ENCODE assay signal across 19 cellular contexts in genomic region chr4:48380583-48381167, GRCh38. TPM values are rescaled to one million over a fixed set of nuclear protein-coding genes. Genes with fewer than 3 reads are reported as not detected.
DNase-seq lines count a peak whose midpoint lies in the region; ATAC-seq and TF ChIP-seq lines count a peak whose summit lies in the region.
"Had no signal": no experiment of that assay in that cellular context is flagged by ENCODE, and none has a peak within 500 bp of the region (broad histone marks: within the 10 kb centered on the region; RNA-seq: fewer than 3 reads in every experiment).

No MANE protein-coding gene starts in this region.

- 64 to 86% methylated on average over 1 of the region's 1 CpG for WGBS in sigmoid colon, 2 donors

- H3K27ac ChIP-seq in cardiac muscle cell (peak overlapping the region; percentile 43), right atrium auricular region (no peak overlapping the region), RWPE1 (no peak overlapping the region), sigmoid colon (no peak overlapping the region)
- H3K27ac ChIP-seq: KMS-11, vagina had no signal

- TF ChIP-seq CTCF in cardiac muscle cell (IDR thresholded peaks at IDR 0.05; ENCODE audit: low read depth, low read length) (no peak), right atrium auricular region (IDR thresholded peaks at IDR 0.05) (no peak), RWPE1 (conservative IDR thresholded peaks at IDR 0.05; ENCODE audit: low read depth) (no peak), sigmoid colon (IDR thresholded peaks at IDR 0.05) (no peak)

- no peak for TF ChIP-seq POLR2A in sigmoid colon (IDR thresholded peaks at IDR 0.05)

- DNase-seq in cardiac muscle cell (ENCODE audit: low read depth in 1 of 2, low spot score in 1 of 2): no peak
- no peak for DNase-seq in right atrium auricular region (ENCODE audit: low spot score)
- peak; percentile 36 for DNase-seq in RWPE1 (ENCODE audit: low spot score)
- no peak for DNase-seq in hypothalamus (lab: John Stamatoyannopoulos, UW)
- DNase-seq in GOT3 (lab: John Stamatoyannopoulos, UW): no peak
- DNase-seq in sigmoid colon: no peak
- DNase-seq: activated CD4-positive, alpha-beta memory T cell treated with anti-CD3 and anti-CD28 coated beads for 36 hours; amniotic stem cell; cortex of kidney; HCEC 1CT; hippocampal formation; NCI-H187; NCI-H526 treated with DMSO at 0.1 percent for 48 hours; stimulated activated naive CD8-positive, alpha-beta T cell treated with anti-CD3 and anti-CD28 coated beads, Interleukin-15, amount 100 ng/mL, for 72 hours had no signal

- CTCF ChIA-PET in RWPE1 (lab: Yijun Ruan, JAX): no interaction called here

- TF ChIP-seq EP300 in sigmoid colon (IDR thresholded peaks at IDR 0.05): no peak

- H3K4me1 ChIP-seq in cardiac muscle cell (ENCODE audit: low read depth): peaks cover 21% of the 10 kb centered on the region
- H3K4me1 ChIP-seq in right atrium auricular region: no peaks in the 10 kb centered on the region
- peaks cover 0 to 15% (median 2%) of the 10 kb centered on the region in 4 donors for H3K4me1 ChIP-seq in sigmoid colon

- POLR2A ChIA-PET in RWPE1 (lab: Yijun Ruan, JAX; ENCODE audit: low non-redundant PET): no interaction called here

- H3K4me3 ChIP-seq in cardiac muscle cell (no peak overlapping the region), right atrium auricular region (no peak overlapping the region), sigmoid colon (no peak overlapping the region)
- H3K4me3 ChIP-seq: vagina had no signal

- H3K9me3 ChIP-seq in cardiac muscle cell (ENCODE audit: low read depth) (no peaks in the 10 kb centered on the region), right atrium auricular region (no peaks in the 10 kb centered on the region), sigmoid colon (no peaks in the 10 kb centered on the region)
- H3K9me3 ChIP-seq: vagina had no signal

- H3K36me3 ChIP-seq in cardiac muscle cell (peaks cover 40% of the 10 kb centered on the region), right atrium auricular region (peaks cover 25% of the 10 kb centered on the region), sigmoid colon (peaks cover 0 to 39% (median 4%) of the 10 kb centered on the region in 4 donors)

- ATAC-seq in esophagus mucosa (peak; percentile 53), HG02642 (IDR thresholded peaks at IDR 0.05; ENCODE audit: poor library complexity, unreplicated experiment) (no peak)
- ATAC-seq: sciatic nerve; stimulated activated naive CD8-positive, alpha-beta T cell treated with anti-CD3 and anti-CD28 coated beads, Interleukin-15, amount 100 ng/mL, for 72 hours had no signal

- H3K27me3 ChIP-seq in cardiac muscle cell: no peaks in the 10 kb centered on the region
- H3K27me3 ChIP-seq in right atrium auricular region: no peaks in the 10 kb centered on the region
- no peaks in the 10 kb centered on the region for H3K27me3 ChIP-seq in sigmoid colon
- H3K27me3 ChIP-seq: vagina had no signal

- intact Hi-C loops in sigmoid colon (cut with DNase I): no loop called here

RNA-seq across cellular contexts. Expression of gene SLAIN2, which starts 39.3 kb away (rescaled TPM):
- total RNA-seq in cardiac muscle cell (22.4 and 92.5 TPM in 2 replicates), right atrium auricular region (100 to 1,000 TPM in 1 of 2 donors, 10 to 100 TPM in 1; 82.1 to 199 TPM), esophagus mucosa (79.1 TPM), sigmoid colon (100 to 1,000 TPM in 3 of 4 donors, 10 to 100 TPM in 1; 95.9 to 167 (median 112) TPM)
- polyA plus RNA-seq in cardiac muscle cell (23.8 and 28.4 TPM in 2 replicates), sigmoid colon (10 to 100 TPM; 25.6 to 48.0 (median 33.5) TPM)
